Comparison of ENCODE assay signal across 1 cellular context in the genomic region with DNA sequence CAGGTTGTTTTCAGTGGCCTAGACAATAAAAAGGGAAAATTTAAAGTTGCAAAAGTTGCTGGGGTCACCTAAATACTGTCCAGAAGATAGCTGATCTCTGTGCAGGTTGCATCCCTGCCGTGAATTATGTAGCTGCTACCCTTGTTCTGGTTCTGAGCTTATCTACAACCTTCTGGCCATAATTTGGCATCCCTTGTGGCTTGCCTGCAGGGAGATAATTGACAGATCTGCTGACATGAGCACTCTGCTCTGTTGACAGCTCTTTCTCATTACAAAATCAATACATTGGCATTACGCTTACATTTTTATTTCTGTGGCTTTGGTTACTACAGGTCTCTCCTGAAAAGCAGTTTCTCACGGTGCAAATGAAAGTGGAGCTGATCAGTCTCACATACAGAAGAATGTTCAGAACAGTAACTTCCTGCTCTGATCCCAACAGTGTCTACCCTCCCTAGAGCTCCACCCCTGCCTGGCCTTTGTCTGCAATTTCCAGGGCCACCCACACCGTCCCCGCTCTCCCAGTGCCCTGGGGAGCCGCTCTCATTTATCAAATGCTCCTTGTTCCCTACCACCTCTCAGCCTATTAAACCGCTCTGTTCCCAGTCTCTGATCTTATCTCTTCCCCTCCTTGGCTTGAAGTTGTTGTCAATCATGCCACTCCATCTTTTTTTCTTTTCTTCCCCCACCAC.
TF ChIP-seq lines count a peak whose summit lies in the region.

No MANE protein-coding gene starts in this region.

TF ChIP-seq in HepG2, 621 proteins besides CTCF, POLR2A, EP300 and RAD21:
- TF ChIP-seq MAFK (conservative IDR thresholded peaks at IDR 0.05 in 1 of 2, IDR thresholded peaks at IDR 0.05 in 1 of 2; ENCODE audit: low read length in 2 of 2) (peak in 1 of 2 experiments; percentile 31; a peak in 1 of 4 replicates), DMAP1 (CRISPR knock-in tag; IDR thresholded peaks at IDR 0.05) (no peak)
TF ChIP-seq in HepG2: peak in this region for 1.
